In genomic region chr6:33161354-33162320, GRCh38 we compare ENCODE assay signal across 8 cellular contexts. TPM values are rescaled to one million over a fixed set of nuclear protein-coding genes. Genes with fewer than 3 reads are reported as not detected.
DNase-seq lines count a peak whose midpoint lies in the region; ATAC-seq and TF ChIP-seq lines count a peak whose summit lies in the region.

No MANE protein-coding gene starts in this region.

- H2AFZ ChIP-seq in neural progenitor cell (replicated peaks) = peak overlapping the region; percentile 96

- H3K27ac Mint-ChIP-seq in neural progenitor cell = peak overlapping the region; percentile 82
- H3K27ac Mint-ChIP-seq in stimulated activated naive CD8-positive, alpha-beta T cell treated with anti-CD3 and anti-CD28 coated beads, Interleukin-15, amount 100 ng/mL, for 72 hours = peak overlapping the region; percentile 93 to 95

- H3K4me2 ChIP-seq in neural progenitor cell = peak overlapping the region; percentile 87

- H3K9me3 Mint-ChIP-seq in neural progenitor cell = no peaks in the 10 kb centered on the region
- H3K9me3 Mint-ChIP-seq in stimulated activated naive CD8-positive, alpha-beta T cell treated with anti-CD3 and anti-CD28 coated beads, Interleukin-15, amount 100 ng/mL, for 72 hours = no peaks in the 10 kb centered on the region

- no peak overlapping the region for H3K9ac ChIP-seq in neural progenitor cell

- H3K4me1 ChIP-seq in RWPE2 (ENCODE audit: insufficient read depth, poor library complexity, severe bottlenecking) = peaks cover 6% of the 10 kb centered on the region
- peaks cover 5% of the 10 kb centered on the region for H3K4me1 ChIP-seq in foreskin keratinocyte
- H3K4me1 ChIP-seq in neural progenitor cell = no peaks in the 10 kb centered on the region

- peaks cover 16% of the 10 kb centered on the region for H3K4me1 Mint-ChIP-seq in neural progenitor cell
- peaks cover 21% of the 10 kb centered on the region for H3K4me1 Mint-ChIP-seq in stimulated activated naive CD8-positive, alpha-beta T cell treated with anti-CD3 and anti-CD28 coated beads, Interleukin-15, amount 100 ng/mL, for 72 hours

- TF ChIP-seq CTCF in RWPE2 (IDR thresholded peaks at IDR 0.05; ENCODE audit: poor library complexity, severe bottlenecking) (peak; percentile 97), foreskin keratinocyte (conservative IDR thresholded peaks at IDR 0.05) (peak; percentile 93), neural progenitor cell (IDR thresholded peaks at IDR 0.05) (peak; percentile 87)

- ATAC-seq in RWPE2 (ENCODE audit: low read depth) (peak; percentile 73), foreskin keratinocyte (peak; percentile 69)
- ATAC-seq in stimulated activated naive CD8-positive, alpha-beta T cell treated with anti-CD3 and anti-CD28 coated beads, Interleukin-15, amount 100 ng/mL, for 72 hours = peak; percentile 93

- H3K27me3 ChIP-seq in RWPE2 (ENCODE audit: insufficient read depth, poor library complexity, severe bottlenecking) (no peaks in the 10 kb centered on the region), foreskin keratinocyte (no peaks in the 10 kb centered on the region), neural progenitor cell (peaks cover 18% of the 10 kb centered on the region)

- peak overlapping the region; percentile 80 for H3K4me3 Mint-ChIP-seq in neural progenitor cell
- H3K4me3 Mint-ChIP-seq in stimulated activated naive CD8-positive, alpha-beta T cell treated with anti-CD3 and anti-CD28 coated beads, Interleukin-15, amount 100 ng/mL, for 72 hours = peak overlapping the region; percentile 89 to 93

- H3K79me2 ChIP-seq in neural progenitor cell (ENCODE audit: low read depth) = no peaks in the 10 kb centered on the region

- H3K9me3 ChIP-seq in RWPE2 (ENCODE audit: severe bottlenecking) (no peaks in the 10 kb centered on the region), neural progenitor cell (ENCODE audit: low read depth) (no peaks in the 10 kb centered on the region)

- no peak overlapping the region for H3K27ac ChIP-seq in RWPE2 (ENCODE audit: poor library complexity, severe bottlenecking)
- H3K27ac ChIP-seq in foreskin keratinocyte = no peak overlapping the region
- H3K27ac ChIP-seq in neural progenitor cell = no peak overlapping the region

- H3F3A ChIP-seq in neural progenitor cell (ENCODE audit: low read depth) = no peaks in the 10 kb centered on the region

- H4K20me1 ChIP-seq in neural progenitor cell (ENCODE audit: low read depth) = no peaks in the 10 kb centered on the region

- peaks cover 16% of the 10 kb centered on the region for H3K27me3 Mint-ChIP-seq in neural progenitor cell (ENCODE audit: insufficient read depth, low read depth)
- peaks cover 7% of the 10 kb centered on the region for H3K27me3 Mint-ChIP-seq in stimulated activated naive CD8-positive, alpha-beta T cell treated with anti-CD3 and anti-CD28 coated beads, Interleukin-15, amount 100 ng/mL, for 72 hours

- H3K4me3 ChIP-seq in RWPE2 (ENCODE audit: severe bottlenecking) = peak overlapping the region; percentile 32
- H3K4me3 ChIP-seq in neural progenitor cell = peak overlapping the region; percentile 57

- H3K36me3 Mint-ChIP-seq in neural progenitor cell = no peaks in the 10 kb centered on the region

- H3K36me3 ChIP-seq in RWPE2 (ENCODE audit: low read depth) = no peaks in the 10 kb centered on the region
- no peaks in the 10 kb centered on the region for H3K36me3 ChIP-seq in neural progenitor cell

- DNase-seq in NCI-H1092 treated with DMSO at 0.1 percent for 48 hours (lab: John Stamatoyannopoulos, UW) (peak; percentile 0), NCI-H1092 (lab: John Stamatoyannopoulos, UW) (no peak), HS-5 (ENCODE audit: low read depth) (peak; percentile 23), RWPE2 (ENCODE audit: low spot score) (peak; percentile 54), activated gamma-delta T cell (lab: John Stamatoyannopoulos, UW) (peak; percentile 70), foreskin keratinocyte (peak in 1 of 2 donors; percentile 41), neural progenitor cell (ENCODE audit: low spot score) (peak; percentile 80)
- peak; percentile 86 to 87 for DNase-seq in stimulated activated naive CD8-positive, alpha-beta T cell treated with anti-CD3 and anti-CD28 coated beads, Interleukin-15, amount 100 ng/mL, for 72 hours

RNA-seq across cellular contexts. Expression of gene COL11A2, which starts 30.6 kb away (rescaled TPM):
- total RNA-seq in foreskin keratinocyte (0.07 and 0.18 TPM in 2 replicates), neural progenitor cell (ENCODE audit: low replicate concordance) (0.49 and 0.99 TPM in 2 replicates)
- 0.13 and 0.16 TPM in 2 replicates for polyA plus RNA-seq in foreskin keratinocyte

RNA-seq across cellular contexts. Expression of gene RXRB, which starts 38.8 kb away (rescaled TPM):
- total RNA-seq in foreskin keratinocyte (18.3 and 23.3 TPM in 2 replicates), neural progenitor cell (ENCODE audit: low replicate concordance) (10.2 and 21.7 TPM in 2 replicates)
- polyA plus RNA-seq in foreskin keratinocyte = 23.4 and 27.8 TPM in 2 replicates

RNA-seq across cellular contexts. Expression of gene SLC39A7, which starts 39.0 kb away (rescaled TPM):
- total RNA-seq in foreskin keratinocyte (72.4 TPM in 2 replicates), neural progenitor cell (ENCODE audit: low replicate concordance) (40.8 and 59.2 TPM in 2 replicates)
- 93.2 and 101 TPM in 2 replicates for polyA plus RNA-seq in foreskin keratinocyte

RNA-seq across cellular contexts. Expression of gene HSD17B8, which starts 42.8 kb away (rescaled TPM):
- total RNA-seq in foreskin keratinocyte (16.7 and 18.2 TPM in 2 replicates), neural progenitor cell (ENCODE audit: low replicate concordance) (4.8 and 9.5 TPM in 2 replicates)
- 24.1 and 26.2 TPM in 2 replicates for polyA plus RNA-seq in foreskin keratinocyte

RNA-seq across cellular contexts. Expression of gene RING1, which starts 46.7 kb away (rescaled TPM):
- total RNA-seq in foreskin keratinocyte (35.3 and 37.1 TPM in 2 replicates), neural progenitor cell (ENCODE audit: low replicate concordance) (12.1 and 20.2 TPM in 2 replicates)
- polyA plus RNA-seq in foreskin keratinocyte = 47.6 and 48.9 TPM in 2 replicates
